ENCODE assay signal across 16 cellular contexts in the genomic region with DNA sequence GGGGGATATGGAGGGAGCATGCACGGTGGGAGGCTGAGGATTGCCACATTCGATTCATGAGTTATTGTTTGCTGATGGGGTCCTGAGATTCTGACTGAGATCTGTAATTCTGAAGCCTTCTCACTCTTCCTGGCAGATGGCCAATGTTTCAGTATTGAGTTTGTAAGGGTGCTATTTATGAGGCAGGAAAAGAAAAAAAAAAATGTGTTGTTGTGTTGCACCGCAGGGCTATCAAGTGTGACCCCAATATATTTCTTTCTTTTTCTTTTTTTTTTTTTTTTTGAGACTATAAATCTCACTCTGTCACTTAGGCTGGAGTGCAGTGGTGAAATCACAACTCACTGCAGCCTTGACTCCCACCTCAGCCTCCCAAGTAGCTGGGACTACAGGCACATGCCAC. TPM values are rescaled to one million over a fixed set of nuclear protein-coding genes. Genes with fewer than 3 reads are reported as not detected.
A peak's percentile ranks its signal among the peaks of the same experiment; 100 is the strongest.
DNase-seq lines count a peak whose midpoint lies in the region; ATAC-seq lines count a peak whose summit lies in the region.
"Had no signal": no experiment of that assay in that cellular context is flagged by ENCODE, and none has a peak within 500 bp of the region (broad histone marks: within the 10 kb centered on the region; RNA-seq: fewer than 3 reads in every experiment).

No MANE protein-coding gene starts in this region.

- H3K9ac ChIP-seq in NT2/D1 (ENCODE audit: insufficient read length, low read depth), result peak overlapping the region; percentile 87

- ATAC-seq in GM19468 (IDR thresholded peaks at IDR 0.05; ENCODE audit: extremely low read depth, unreplicated experiment), result peak; percentile 11
- ATAC-seq in activated naive CD8-positive, alpha-beta T cell treated with anti-CD3 and anti-CD28 coated beads, Interleukin-2, amount 50 U/mL, for 24 hours, result no peak
- ATAC-seq: activated CD8-positive, alpha-beta memory T cell treated with anti-CD3 and anti-CD28 coated beads, Interleukin-2, amount 10 ng/mL, durations not matched to agents 7 days and 5 days had no signal

- peaks cover 44 to 46% of the 10 kb centered on the region in 2 donors for H3K4me1 Mint-ChIP-seq in immature natural killer cell
- peaks cover 27% of the 10 kb centered on the region for H3K4me1 Mint-ChIP-seq in activated naive CD8-positive, alpha-beta T cell treated with anti-CD3 and anti-CD28 coated beads, Interleukin-2, amount 50 U/mL, for 24 hours

- H3K4me3 Mint-ChIP-seq in immature natural killer cell, result peak overlapping the region; percentile 49 to 70 (median 67)
- H3K4me3 Mint-ChIP-seq in activated naive CD8-positive, alpha-beta T cell treated with anti-CD3 and anti-CD28 coated beads, Interleukin-2, amount 50 U/mL, for 24 hours, result no peak overlapping the region
- H3K4me3 Mint-ChIP-seq: activated CD8-positive, alpha-beta memory T cell treated with anti-CD3 and anti-CD28 coated beads, Interleukin-2, amount 10 ng/mL, durations not matched to agents 7 days and 5 days had no signal

- no peaks in the 10 kb centered on the region for H3K36me3 ChIP-seq in NT2/D1 (ENCODE audit: insufficient read depth, insufficient read length, low read length)

- no peaks in the 10 kb centered on the region for H3K9me3 Mint-ChIP-seq in immature natural killer cell
- no peaks in the 10 kb centered on the region for H3K9me3 Mint-ChIP-seq in activated naive CD8-positive, alpha-beta T cell treated with anti-CD3 and anti-CD28 coated beads, Interleukin-2, amount 50 U/mL, for 24 hours

- peak overlapping the region; percentile 61 to 93 (median 76) for H3K27ac Mint-ChIP-seq in immature natural killer cell
- H3K27ac Mint-ChIP-seq in activated naive CD8-positive, alpha-beta T cell treated with anti-CD3 and anti-CD28 coated beads, Interleukin-2, amount 50 U/mL, for 24 hours, result no peak overlapping the region
- H3K27ac Mint-ChIP-seq: activated CD8-positive, alpha-beta memory T cell treated with anti-CD3 and anti-CD28 coated beads, Interleukin-2, amount 10 ng/mL, durations not matched to agents 7 days and 5 days had no signal

- H3K9me3 ChIP-seq in NT2/D1 (ENCODE audit: insufficient read depth, low read length), result no peaks in the 10 kb centered on the region
- H3K9me3 ChIP-seq: testis had no signal

- H3K4me3 ChIP-seq in NT2/D1 (ENCODE audit: insufficient read length, low read depth), result peak overlapping the region; percentile 90
- H3K4me3 ChIP-seq: testis had no signal

- peaks cover 10 to 19% (median 12%) of the 10 kb centered on the region in 3 donors for H3K27me3 Mint-ChIP-seq in immature natural killer cell (ENCODE audit: low read depth in 3 of 3)
- peaks cover 3% of the 10 kb centered on the region for H3K27me3 Mint-ChIP-seq in activated naive CD8-positive, alpha-beta T cell treated with anti-CD3 and anti-CD28 coated beads, Interleukin-2, amount 50 U/mL, for 24 hours
- H3K27me3 Mint-ChIP-seq: activated CD8-positive, alpha-beta memory T cell treated with anti-CD3 and anti-CD28 coated beads, Interleukin-2, amount 10 ng/mL, durations not matched to agents 7 days and 5 days had no signal

- peaks cover 3% of the 10 kb centered on the region for H3K4me1 ChIP-seq in NT2/D1 (ENCODE audit: insufficient read depth, insufficient read length)

- peak; percentile 54 for DNase-seq in DMS 273 (lab: John Stamatoyannopoulos, UW; ENCODE audit: unreplicated experiment)
- no peak for DNase-seq in DMS 273 treated with DMSO at 0.1 percent for 48 hours (lab: John Stamatoyannopoulos, UW)
- no peak for DNase-seq in NT2/D1 (ENCODE audit: low read depth, low spot score)
- peak; percentile 80 to 88 (median 82) for DNase-seq in immature natural killer cell
- no peak for DNase-seq in NOMO-1 (lab: John Stamatoyannopoulos, UW; ENCODE audit: unreplicated experiment in 2 of 2)
- no peak for DNase-seq in activated naive CD8-positive, alpha-beta T cell treated with anti-CD3 and anti-CD28 coated beads, Interleukin-2, amount 50 U/mL, for 24 hours
- no peak for DNase-seq in COLO668 (lab: John Stamatoyannopoulos, UW; ENCODE audit: unreplicated experiment)
- DNase-seq: activated CD8-positive, alpha-beta memory T cell treated with anti-CD3 and anti-CD28 coated beads, Interleukin-2, amount 10 ng/mL, durations not matched to agents 7 days and 5 days; activated gamma-delta T cell treated with Interleukin-2 at 50 U/mL for 16 hours; anterior cingulate cortex; CD4-positive, CD25-positive, alpha-beta regulatory T cell; NCI-H2029; SHP77; stimulated activated CD4-positive, alpha-beta T cell treated with anti-CD3 and anti-CD28 coated beads, Interleukin-2, amount 100 ng/mL, for 48 hours; testis had no signal

- no peaks in the 10 kb centered on the region for H3K36me3 Mint-ChIP-seq in immature natural killer cell
- H3K36me3 Mint-ChIP-seq in activated naive CD8-positive, alpha-beta T cell treated with anti-CD3 and anti-CD28 coated beads, Interleukin-2, amount 50 U/mL, for 24 hours (ENCODE audit: low read depth), result peaks cover 4% of the 10 kb centered on the region
- H3K36me3 Mint-ChIP-seq: CD4-positive, CD25-positive, alpha-beta regulatory T cell had no signal

- no peaks in the 10 kb centered on the region for H3K27me3 ChIP-seq in NT2/D1 (ENCODE audit: insufficient read depth, insufficient read length)
- H3K27me3 ChIP-seq: testis had no signal

RNA-seq across cellular contexts. Expression of a gene that starts 3.2 kb away (rescaled TPM):
- 10 to 100 TPM; 11.8 to 15.0 (median 13.1) TPM for polyA plus RNA-seq in immature natural killer cell

RNA-seq across cellular contexts. Expression of a gene that starts 30.5 kb away (rescaled TPM):
- polyA plus RNA-seq in immature natural killer cell, result under 1 TPM; 0.38 to 0.97 (median 0.45) TPM
- polyA plus RNA-seq: CD4-positive, CD25-positive, alpha-beta regulatory T cell had no signal

Comparison
In these comparisons a context has a peak if more than half of its experiments do, and no peak if none do; other contexts are left out.
1. DNase-seq: peak in DMS 273 (single experiment) and immature natural killer cell (3 of 3); none in DMS 273 treated with DMSO at 0.1 percent for 48 hours (single experiment), NT2/D1 (single experiment), NOMO-1 (0 of 2), activated naive CD8-positive, alpha-beta T cell treated with anti-CD3 and anti-CD28 coated beads, Interleukin-2, amount 50 U/mL, for 24 hours (single experiment) and COLO668 (single experiment).